ENCODE assay signal across 19 cellular contexts in the genomic region with DNA sequence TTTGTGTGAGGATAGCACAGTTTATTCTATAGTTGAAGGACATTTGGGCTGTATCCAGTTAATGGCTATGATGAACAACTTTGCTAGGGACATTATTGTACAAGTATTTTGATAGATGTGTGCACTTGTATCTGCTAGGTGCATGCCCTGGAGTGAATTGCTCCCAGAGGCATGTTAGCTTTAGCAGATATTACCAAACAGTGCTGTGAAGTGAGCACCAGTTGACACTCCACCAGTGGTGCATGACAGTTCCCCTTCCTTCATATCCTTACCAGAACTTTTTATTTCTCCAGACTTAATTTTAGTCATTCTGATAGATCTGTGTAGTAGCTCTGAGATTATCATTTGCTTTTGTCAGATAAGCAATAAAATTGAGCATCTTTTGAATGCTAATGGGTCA. TPM values are rescaled to one million over a fixed set of nuclear protein-coding genes. Genes with fewer than 3 reads are reported as not detected.
DNase-seq lines count a peak whose midpoint lies in the region; ATAC-seq, FAIRE-seq and TF ChIP-seq lines count a peak whose summit lies in the region.
"Had no signal": no experiment of that assay in that cellular context is flagged by ENCODE, and none has a peak within 500 bp of the region (broad histone marks: within the 10 kb centered on the region; RNA-seq: fewer than 3 reads in every experiment).

No MANE protein-coding gene starts in this region.

- H3K4me3 ChIP-seq in OCI-LY7 (ENCODE audit: low read depth, low read length, poor library complexity, severe bottlenecking), result no peak overlapping the region
- H3K4me3 ChIP-seq: GM23338, SJCRH30 had no signal

- no peaks in the 10 kb centered on the region for H3K9me3 ChIP-seq in OCI-LY7 (ENCODE audit: low read length)
- H3K9me3 ChIP-seq: SJCRH30 had no signal

- peaks cover 9% of the 10 kb centered on the region for H3K27me3 Mint-ChIP-seq in activated T-cell treated with anti-CD3 and anti-CD28 coated beads, Interleukin-2, amount 50 U/mL, for 24 hours

- H3K79me2 ChIP-seq in OCI-LY7 (ENCODE audit: insufficient read depth, low read depth, low read length), result no peaks in the 10 kb centered on the region

- H3K9me2 ChIP-seq in OCI-LY7 (ENCODE audit: insufficient read depth, low read length), result no peaks in the 10 kb centered on the region

- no peaks in the 10 kb centered on the region for H3K36me3 ChIP-seq in OCI-LY7 (ENCODE audit: insufficient read depth, low read length)
- H3K36me3 ChIP-seq: SJCRH30 had no signal

- intact Hi-C loops in OCI-LY7 (cut with micrococcal nuclease; ENCODE audit: unreplicated experiment), result loop anchor here (2.0 kb wide), 2 partner anchors 271 to 561 kb away; partner anchors contain the start of gene RCAN2
- intact Hi-C loops in left colon (cut with DNase I, micrococcal nuclease), result loop anchor here in 1 of 2 donors (2.0 kb wide), 1 partner anchor 191 kb away; no protein-coding TSS in a partner anchor

- FAIRE-seq in GM12891 (lab: Jason Lieb, UNC), result peak; percentile 85
- FAIRE-seq: G401.6, HTR-8/SVneo had no signal

- H3K9me3 Mint-ChIP-seq in activated T-cell treated with anti-CD3 and anti-CD28 coated beads, Interleukin-2, amount 50 U/mL, for 24 hours, result no peaks in the 10 kb centered on the region
- no peaks in the 10 kb centered on the region for H3K9me3 Mint-ChIP-seq in stimulated activated effector memory CD8-positive, alpha-beta T cell treated with anti-CD3 and anti-CD28 coated beads, Interleukin-12 subunit alpha, Interleukin-12 subunit beta, amount 100 ng/mL, for 72 hours
- H3K9me3 Mint-ChIP-seq: GM23338 had no signal

- H3K4me3 Mint-ChIP-seq in activated T-cell treated with anti-CD3 and anti-CD28 coated beads, Interleukin-2, amount 50 U/mL, for 24 hours, result no peak overlapping the region
- H3K4me3 Mint-ChIP-seq in stimulated activated effector memory CD8-positive, alpha-beta T cell treated with anti-CD3 and anti-CD28 coated beads, Interleukin-12 subunit alpha, Interleukin-12 subunit beta, amount 100 ng/mL, for 72 hours, result no peak overlapping the region
- H3K4me3 Mint-ChIP-seq: CD4-positive, CD25-positive, alpha-beta regulatory T cell; GM23338 had no signal

- peaks cover 35% of the 10 kb centered on the region for H3K4me1 Mint-ChIP-seq in activated T-cell treated with anti-CD3 and anti-CD28 coated beads, Interleukin-2, amount 50 U/mL, for 24 hours (ENCODE audit: low read depth)
- H3K4me1 Mint-ChIP-seq in stimulated activated effector memory CD8-positive, alpha-beta T cell treated with anti-CD3 and anti-CD28 coated beads, Interleukin-12 subunit alpha, Interleukin-12 subunit beta, amount 100 ng/mL, for 72 hours, result no peaks in the 10 kb centered on the region
- H3K4me1 Mint-ChIP-seq: CD4-positive, CD25-positive, alpha-beta regulatory T cell had no signal

- CTCF ChIA-PET in OCI-LY7 (lab: Charles Lee; ENCODE audit: unreplicated experiment), result interaction anchor here (0.6 kb wide), 1 partner anchor 129 kb away, joined by 3 read pairs; no protein-coding TSS in a partner anchor

- H3K36me3 Mint-ChIP-seq in activated T-cell treated with anti-CD3 and anti-CD28 coated beads, Interleukin-2, amount 50 U/mL, for 24 hours (ENCODE audit: low read depth), result no peaks in the 10 kb centered on the region
- peaks cover 6% of the 10 kb centered on the region for H3K36me3 Mint-ChIP-seq in stimulated activated effector memory CD8-positive, alpha-beta T cell treated with anti-CD3 and anti-CD28 coated beads, Interleukin-12 subunit alpha, Interleukin-12 subunit beta, amount 100 ng/mL, for 72 hours
- H3K36me3 Mint-ChIP-seq: CD4-positive, CD25-positive, alpha-beta regulatory T cell had no signal

- no peak for TF ChIP-seq CTCF in OCI-LY7 (conservative IDR thresholded peaks at IDR 0.05; ENCODE audit: low read length)

- no peak for DNase-seq in activated T-cell treated with anti-CD3 and anti-CD28 coated beads, Interleukin-2, amount 50 U/mL, for 24 hours
- no peak for DNase-seq in activated T-cell treated with anti-CD3 and anti-CD28 coated beads, Interleukin-2, amount 50 U/mL, for 1 hour
- DNase-seq in GM12891 (ENCODE audit: insufficient read length, low spot score), result no peak
- DNase-seq in OCI-LY7 (ENCODE audit: low spot score), result peak; percentile 13
- DNase-seq in stimulated activated effector memory CD8-positive, alpha-beta T cell treated with anti-CD3 and anti-CD28 coated beads, Interleukin-12 subunit alpha, Interleukin-12 subunit beta, amount 100 ng/mL, for 72 hours (ENCODE audit: low spot score in 2 of 2), result no peak
- no peak for DNase-seq in NCI-H1694 (lab: John Stamatoyannopoulos, UW)
- no peak for DNase-seq in left colon
- no peak for DNase-seq in NCI-H2081 (lab: John Stamatoyannopoulos, UW)
- DNase-seq: CD4-positive, CD25-positive, alpha-beta regulatory T cell; DMS53; NCI-H1048; NCI-H2171; NCI-H510A; NCI-H82 had no signal

- no peak for ATAC-seq in stimulated activated effector memory CD8-positive, alpha-beta T cell treated with anti-CD3 and anti-CD28 coated beads, Interleukin-12 subunit alpha, Interleukin-12 subunit beta, amount 100 ng/mL, for 72 hours
- ATAC-seq in left colon, result no peak
- ATAC-seq: GM23338 had no signal

- peak overlapping the region; percentile 44 for H3K4me2 ChIP-seq in OCI-LY7 (ENCODE audit: low read length)

- no TSS peak for BruUV-seq in OCI-LY7 (replicated peaks; lab: Mats Ljungman, UMichigan)

- H3K4me1 ChIP-seq in OCI-LY7 (ENCODE audit: insufficient read depth, low read length, poor library complexity, severe bottlenecking), result peaks cover 17% of the 10 kb centered on the region
- H3K4me1 ChIP-seq: SJCRH30 had no signal

- POLR2A ChIA-PET in OCI-LY7 (lab: Charles Lee), result interaction anchor here (0.6 to 1.2 kb wide), 3 partner anchors 11 to 377 kb away, joined by 3 to 5 read pairs (median 4); no protein-coding TSS in a partner anchor

- no peak overlapping the region for H3K27ac ChIP-seq in OCI-LY7 (ENCODE audit: low read depth, low read length, poor library complexity, severe bottlenecking)
- H3K27ac ChIP-seq: SJCRH30 had no signal

- H2AFZ ChIP-seq in OCI-LY7 (ENCODE audit: low read length), result peak overlapping the region; percentile 81; the same call in 1 of the 2 replicates
- H2AFZ ChIP-seq: GM23338 had no signal

- H3K27ac Mint-ChIP-seq in activated T-cell treated with anti-CD3 and anti-CD28 coated beads, Interleukin-2, amount 50 U/mL, for 24 hours, result peak overlapping the region; percentile 19
- peak overlapping the region; percentile 73 for H3K27ac Mint-ChIP-seq in stimulated activated effector memory CD8-positive, alpha-beta T cell treated with anti-CD3 and anti-CD28 coated beads, Interleukin-12 subunit alpha, Interleukin-12 subunit beta, amount 100 ng/mL, for 72 hours
- H3K27ac Mint-ChIP-seq: GM23338 had no signal

- TF ChIP-seq POLR2A in GM12891 (IDR thresholded peaks at IDR 0.05; ENCODE audit: low read depth, low read length), result no peak

- no peaks in the 10 kb centered on the region for H4K20me1 ChIP-seq in OCI-LY7 (ENCODE audit: insufficient read depth, low read length)

TF ChIP-seq in GM12891, 5 proteins besides CTCF, POLR2A, EP300 and RAD21:
- TF ChIP-seq POU2F2 (IDR thresholded peaks at IDR 0.05; ENCODE audit: low read depth, low read length) (no peak), PAX5 (IDR thresholded peaks at IDR 0.05; ENCODE audit: insufficient read depth, low read length, severe bottlenecking) (no peak), POLR2AphosphoS5 (IDR thresholded peaks at IDR 0.05; ENCODE audit: low read depth, low read length) (no peak), TAF1 (IDR thresholded peaks at IDR 0.05; ENCODE audit: low read depth, low read length) (no peak), SPI1 (IDR thresholded peaks at IDR 0.05; ENCODE audit: low read depth, low read length) (no peak)

RNA-seq across cellular contexts. Expression of gene ENPP5, which starts 48.9 kb away (rescaled TPM):
- 0.41 TPM for polyA plus RNA-seq in GM12891 (2012; ENCODE audit: low read depth, missing spikeins)
- 0.50 and 0.59 TPM in 2 replicates for total RNA-seq in OCI-LY7 (2014; rRNA removed; shearing (Covaris generic))
- total RNA-seq in OCI-LY7 (2022) (1.6 and 2.4 TPM in 2 replicates), left colon (1 to 10 TPM; 3.4 to 3.5 TPM)
- total RNA-seq: A172; CD4-positive, CD25-positive, alpha-beta regulatory T cell; SJCRH30 had no signal
